17 cellular contexts compared by ENCODE assay signal in the genomic region with DNA sequence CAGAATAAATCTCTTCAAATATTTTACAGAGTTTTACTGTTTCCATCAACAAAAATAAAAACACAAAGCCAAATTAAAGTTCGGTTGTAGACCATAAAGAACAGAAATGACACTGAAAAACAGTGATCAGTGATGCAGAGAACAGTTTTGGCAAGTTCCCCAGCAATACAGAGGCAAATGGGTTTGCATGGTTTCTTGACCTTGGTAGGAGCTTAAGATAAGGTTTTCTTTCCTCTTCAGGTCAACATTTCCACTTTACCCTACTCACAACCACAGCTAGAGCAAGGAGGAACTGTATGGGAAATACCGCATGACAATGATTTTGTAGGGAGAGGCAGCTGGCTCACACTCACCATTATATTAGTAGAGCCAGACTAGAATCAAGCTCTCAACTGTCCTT.
"Had no signal": no experiment of that assay in that cellular context is flagged by ENCODE, and none has a peak within 500 bp of the region (broad histone marks: within the 10 kb centered on the region; RNA-seq: fewer than 3 reads in every experiment).

No MANE protein-coding gene starts in this region.

- FAIRE-seq: frontal cortex, islet of Langerhans had no signal

- H3K9me3 ChIP-seq: colonic mucosa, heart left ventricle, neutrophil, right atrium auricular region, sigmoid colon had no signal

- H3K4me1 ChIP-seq: colonic mucosa, heart left ventricle, right atrium auricular region, sigmoid colon had no signal

- DNase-seq: colonic mucosa; dermis blood vessel endothelial cell; effector CD4-positive, alpha-beta T cell; heart left ventricle; hippocampal formation; kidney glomerular epithelial cell; naive thymus-derived CD4-positive, alpha-beta T cell; sigmoid colon; stimulated activated CD4-positive, alpha-beta T cell treated with anti-CD3 and anti-CD28 coated beads, Interleukin-12 subunit alpha, Interleukin-12 subunit beta, amount 100 ng/mL, for 4 hours; stimulated activated CD4-positive, alpha-beta T cell treated with anti-CD3 and anti-CD28 coated beads, Interleukin-2, amount 100 ng/mL, for 48 hours; stimulated activated naive CD4-positive, alpha-beta T cell treated with Interleukin-2 at 50 U/mL for 16 hours; trophoblast cell had no signal

- H3K4me1 Mint-ChIP-seq: naive thymus-derived CD4-positive, alpha-beta T cell had no signal

- H3K9me3 Mint-ChIP-seq: naive thymus-derived CD4-positive, alpha-beta T cell had no signal

- ATAC-seq: heart left ventricle; naive thymus-derived CD4-positive, alpha-beta T cell had no signal

- H3K27me3 ChIP-seq: colonic mucosa, neutrophil, right atrium auricular region, sigmoid colon had no signal

- H3K4me3 ChIP-seq: colonic mucosa, heart left ventricle, right atrium auricular region, sigmoid colon, skin epidermis had no signal

- H3K36me3 Mint-ChIP-seq: naive thymus-derived CD4-positive, alpha-beta T cell had no signal

- H3K27ac ChIP-seq: colonic mucosa, heart left ventricle, neutrophil, right atrium auricular region, sigmoid colon, skin epidermis had no signal

- H3K36me3 ChIP-seq: colonic mucosa, heart left ventricle, neutrophil, right atrium auricular region, sigmoid colon had no signal

- H3K27ac Mint-ChIP-seq: naive thymus-derived CD4-positive, alpha-beta T cell had no signal

- H3K4me3 Mint-ChIP-seq: naive thymus-derived CD4-positive, alpha-beta T cell had no signal
